Comparison of ENCODE assay signal across 15 cellular contexts in genomic region chr20:32443386-32443974, GRCh38.
DNase-seq lines count a peak whose midpoint lies in the region; ATAC-seq, FAIRE-seq and TF ChIP-seq lines count a peak whose summit lies in the region.
"Had no signal": no experiment of that assay in that cellular context is flagged by ENCODE, and none has a peak within 500 bp of the region (broad histone marks: within the 10 kb centered on the region; RNA-seq: fewer than 3 reads in every experiment).

No MANE protein-coding gene starts in this region.

- H3K27ac ChIP-seq in osteoblast (ENCODE audit: low read depth, low read length) (no peak overlapping the region), aorta (ENCODE audit: low read depth in 1 of 2, low read length in 2 of 2) (no peak overlapping the region)
- H3K27ac ChIP-seq: thoracic aorta had no signal

- H2AFZ ChIP-seq in osteoblast (ENCODE audit: low read length), result no peak overlapping the region

- H3K27me3 ChIP-seq in osteoblast (ENCODE audit: insufficient read depth, low read length) (no peaks in the 10 kb centered on the region), aorta (ENCODE audit: control insufficient read depth in 1 of 2, insufficient read depth in 2 of 2, low read length in 1 of 2) (no peaks in the 10 kb centered on the region)

- H3K4me2 ChIP-seq in osteoblast (ENCODE audit: insufficient read depth, low read length), result no peak overlapping the region

- H3K36me3 ChIP-seq in osteoblast (ENCODE audit: insufficient read depth, low read length) (peaks cover 48% of the 10 kb centered on the region), aorta (ENCODE audit: control insufficient read depth in 1 of 2, insufficient read depth in 2 of 2, low read length in 1 of 2) (peaks cover 0 to 3% of the 10 kb centered on the region in 2 donors)

- FAIRE-seq in RCC 7860 (lab: Jason Lieb, UNC), result no peak

- ATAC-seq in HG03442 (IDR thresholded peaks at IDR 0.05; ENCODE audit: unreplicated experiment), result no peak
- no peak for ATAC-seq in HG03039 (IDR thresholded peaks at IDR 0.05; ENCODE audit: unreplicated experiment)
- no peak for ATAC-seq in aorta (ENCODE audit: low FRiP score)
- ATAC-seq: esophagus mucosa had no signal

- WGBS in aorta, 2 donors, result 85 to 89% methylated on average over 3 of the region's 3 CpGs

- TF ChIP-seq CTCF in osteoblast (IDR thresholded peaks at IDR 0.05; ENCODE audit: extremely low read depth, low read depth, low read length), result no peak

- intact Hi-C loops in aorta (cut with DNase I), result loop anchor here in 1 of 2 donors (10.0 kb wide), 1 partner anchor 89 kb away; the partner anchor contains the start of gene ASXL1

- H3K4me3 ChIP-seq in osteoblast (ENCODE audit: insufficient read depth, low read length) (no peak overlapping the region), aorta (ENCODE audit: low read length in 2 of 2) (no peak overlapping the region)
- H3K4me3 ChIP-seq: thoracic aorta had no signal

- H3K79me2 ChIP-seq in osteoblast (ENCODE audit: insufficient read depth, low read length), result peaks cover 22% of the 10 kb centered on the region

- peaks cover 65% of the 10 kb centered on the region for H4K20me1 ChIP-seq in osteoblast (ENCODE audit: insufficient read depth, low read length)

- DNase-seq in EH (ENCODE audit: low read depth) (peak; percentile 33), Kasumi-1 (lab: John Stamatoyannopoulos, UW) (peak; percentile 6 to 16), amniotic epithelial cell (ENCODE audit: low read depth) (peak; percentile 40), osteoblast (ENCODE audit: insufficient read length, low spot score, missing footprints) (peak; percentile 79), RCC 7860 (ENCODE audit: low spot score) (no peak), aorta (no peak)
- DNase-seq: Calu3, caudate nucleus, HCEC 1CT, PC-3, T-helper 9 cell had no signal

- peaks cover 16% of the 10 kb centered on the region for H3K4me1 ChIP-seq in osteoblast (ENCODE audit: insufficient read depth, low read length)
- H3K4me1 ChIP-seq in aorta (ENCODE audit: control insufficient read depth in 1 of 2, insufficient read depth in 2 of 2, low read length in 2 of 2), result no peaks in the 10 kb centered on the region

- H3K9me3 ChIP-seq in osteoblast (ENCODE audit: low read depth, low read length), result no peaks in the 10 kb centered on the region
- H3K9me3 ChIP-seq in aorta (ENCODE audit: control insufficient read depth, low read length), result no peaks in the 10 kb centered on the region
- H3K9me3 ChIP-seq: thoracic aorta had no signal

Comparison
In these comparisons a context has a peak if more than half of its experiments do, and no peak if none do; other contexts are left out.
1. DNase-seq: peak in EH (single experiment), Kasumi-1 (2 of 2), amniotic epithelial cell (single experiment) and osteoblast (single experiment); none in RCC 7860 (single experiment) and aorta (0 of 2).